24 cellular contexts compared by ENCODE assay signal in the genomic region with DNA sequence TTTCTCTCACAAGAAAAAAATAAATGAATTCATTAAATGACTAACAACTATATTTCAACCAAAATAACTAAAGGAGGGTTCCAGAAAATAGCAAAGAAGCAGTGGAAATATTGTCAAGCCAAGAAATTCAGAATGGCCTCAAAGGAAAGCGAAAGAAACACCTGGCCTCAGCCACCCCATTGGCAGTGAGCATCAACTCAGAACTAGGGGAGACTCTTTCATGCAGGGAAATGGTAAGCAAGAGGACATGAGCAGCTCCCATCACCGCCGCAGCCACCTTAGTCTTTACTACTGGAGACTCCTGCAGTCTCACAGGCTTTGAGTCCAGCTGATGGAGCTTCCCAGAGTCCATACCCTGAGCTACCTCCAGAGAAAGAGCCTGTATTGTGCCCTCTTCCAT.
DNase-seq lines count a peak whose midpoint lies in the region; ATAC-seq, FAIRE-seq and TF ChIP-seq lines count a peak whose summit lies in the region.
"Had no signal": no experiment of that assay in that cellular context is flagged by ENCODE, and none has a peak within 500 bp of the region (broad histone marks: within the 10 kb centered on the region; RNA-seq: fewer than 3 reads in every experiment).

No MANE protein-coding gene starts in this region.

- TF ChIP-seq POLR2A in adrenal gland (IDR thresholded peaks at IDR 0.05) (no peak), esophagus muscularis mucosa (IDR thresholded peaks at IDR 0.05; ENCODE audit: low read depth) (no peak)

- H2AK5ac ChIP-seq in neuronal stem cell (ENCODE audit: low read depth, low read length) = no peak overlapping the region

- H3K4ac ChIP-seq in neuronal stem cell (ENCODE audit: low read length) = no peak overlapping the region

- no peak overlapping the region for H3K9ac ChIP-seq in MM.1S (ENCODE audit: low read length)
- no peak overlapping the region for H3K9ac ChIP-seq in astrocyte (ENCODE audit: low read length)
- no peak overlapping the region for H3K9ac ChIP-seq in neuronal stem cell (ENCODE audit: low read depth, low read length, poor library complexity)
- H3K9ac ChIP-seq: BLaER1 had no signal

- H3K9me3 Mint-ChIP-seq in astrocyte (ENCODE audit: unreplicated experiment) = peaks cover 17% of the 10 kb centered on the region
- H3K9me3 Mint-ChIP-seq in stimulated activated effector memory CD8-positive, alpha-beta T cell treated with anti-CD3 and anti-CD28 coated beads, Interleukin-12 subunit alpha, Interleukin-12 subunit beta, amount 100 ng/mL, for 72 hours = peaks cover 27% of the 10 kb centered on the region

- no peak overlapping the region for H2AFZ ChIP-seq in MM.1S (ENCODE audit: low read length)
- H2AFZ ChIP-seq in astrocyte (ENCODE audit: low read depth, low read length) = no peak overlapping the region
- no peak overlapping the region for H2AFZ ChIP-seq in neuronal stem cell (ENCODE audit: low read length)

- no peak for TF ChIP-seq EP300 in esophagus muscularis mucosa (IDR thresholded peaks at IDR 0.05)

- no peak overlapping the region for H4K8ac ChIP-seq in neuronal stem cell (ENCODE audit: low read depth, low read length)

- H3K36me3 Mint-ChIP-seq in astrocyte (ENCODE audit: low read depth, unreplicated experiment) = peaks cover 5% of the 10 kb centered on the region
- H3K36me3 Mint-ChIP-seq in stimulated activated effector memory CD8-positive, alpha-beta T cell treated with anti-CD3 and anti-CD28 coated beads, Interleukin-12 subunit alpha, Interleukin-12 subunit beta, amount 100 ng/mL, for 72 hours = no peaks in the 10 kb centered on the region
- H3K36me3 Mint-ChIP-seq: CD14-positive monocyte; CD8-positive, alpha-beta T cell had no signal

- no peak overlapping the region for H4K91ac ChIP-seq in neuronal stem cell (ENCODE audit: low read depth, low read length, poor library complexity)

- ATAC-seq in upper lobe of right lung (peak; percentile 12), left colon (no peak)
- no peak for ATAC-seq in stimulated activated effector memory CD8-positive, alpha-beta T cell treated with anti-CD3 and anti-CD28 coated beads, Interleukin-12 subunit alpha, Interleukin-12 subunit beta, amount 100 ng/mL, for 72 hours
- ATAC-seq: CD8-positive, alpha-beta T cell had no signal

- H3K79me1 ChIP-seq in neuronal stem cell (ENCODE audit: low read depth, low read length) = no peaks in the 10 kb centered on the region

- H3K4me1 ChIP-seq in MM.1S (ENCODE audit: low read length) (peaks cover 9% of the 10 kb centered on the region), astrocyte (ENCODE audit: insufficient read depth, low read length) (no peaks in the 10 kb centered on the region), neuronal stem cell (ENCODE audit: control insufficient read depth in 2 of 2, insufficient read depth in 1 of 2, low read depth in 1 of 2, low read length in 2 of 2) (no peaks in the 10 kb centered on the region), upper lobe of right lung (no peaks in the 10 kb centered on the region), adrenal gland (replicated peaks in 1 of 2) (no peaks in the 10 kb centered on the region), esophagus muscularis mucosa (no peaks in the 10 kb centered on the region)
- H3K4me1 ChIP-seq: BE2C, Caco-2 had no signal

- no peak overlapping the region for H3K4me2 ChIP-seq in MM.1S (ENCODE audit: low read depth, low read length)
- H3K4me2 ChIP-seq in astrocyte (ENCODE audit: low read length) = no peak overlapping the region
- H3K4me2 ChIP-seq in neuronal stem cell (ENCODE audit: insufficient read depth, low read length, poor library complexity, severe bottlenecking) = no peak overlapping the region
- H3K4me2 ChIP-seq: BLaER1 had no signal

- no peaks in the 10 kb centered on the region for H4K20me1 ChIP-seq in MM.1S (ENCODE audit: insufficient read depth, low read length)
- no peaks in the 10 kb centered on the region for H4K20me1 ChIP-seq in astrocyte (ENCODE audit: insufficient read depth, low read length)
- H4K20me1 ChIP-seq: BLaER1 had no signal

- DNase-seq in MM.1S = peak; percentile 43
- no peak for DNase-seq in astrocyte (ENCODE audit: low read depth)
- no peak for DNase-seq in neuronal stem cell (ENCODE audit: low spot score)
- no peak for DNase-seq in upper lobe of right lung
- no peak for DNase-seq in stimulated activated effector memory CD8-positive, alpha-beta T cell treated with anti-CD3 and anti-CD28 coated beads, Interleukin-12 subunit alpha, Interleukin-12 subunit beta, amount 100 ng/mL, for 72 hours (ENCODE audit: low spot score in 2 of 2)
- no peak for DNase-seq in adrenal gland
- DNase-seq in left colon = no peak
- DNase-seq in esophagus muscularis mucosa (ENCODE audit: extremely low spot score) = no peak
- DNase-seq: 8988T; ACHN; BE2C; C1 segment of cervical spinal cord; Caco-2; Calu3; CD4-positive, alpha-beta T cell; CD8-positive, alpha-beta T cell; DMS79 treated with DMSO at 0.1 percent for 48 hours; GF-D8 had no signal

- peak overlapping the region; percentile 62 for H3K27ac Mint-ChIP-seq in astrocyte (ENCODE audit: unreplicated experiment)
- H3K27ac Mint-ChIP-seq in stimulated activated effector memory CD8-positive, alpha-beta T cell treated with anti-CD3 and anti-CD28 coated beads, Interleukin-12 subunit alpha, Interleukin-12 subunit beta, amount 100 ng/mL, for 72 hours = no peak overlapping the region
- H3K27ac Mint-ChIP-seq: CD4-positive, alpha-beta T cell; CD8-positive, alpha-beta T cell had no signal

- no peak overlapping the region for H3K4me3 Mint-ChIP-seq in astrocyte (ENCODE audit: unreplicated experiment)
- no peak overlapping the region for H3K4me3 Mint-ChIP-seq in stimulated activated effector memory CD8-positive, alpha-beta T cell treated with anti-CD3 and anti-CD28 coated beads, Interleukin-12 subunit alpha, Interleukin-12 subunit beta, amount 100 ng/mL, for 72 hours
- H3K4me3 Mint-ChIP-seq: CD14-positive monocyte; CD4-positive, alpha-beta T cell; CD8-positive, alpha-beta T cell had no signal

- no peaks in the 10 kb centered on the region for H3K36me3 ChIP-seq in MM.1S (replicated peaks; ENCODE audit: insufficient read depth, low read length)
- no peaks in the 10 kb centered on the region for H3K36me3 ChIP-seq in astrocyte (ENCODE audit: insufficient read depth, low read length)
- H3K36me3 ChIP-seq in neuronal stem cell (replicated peaks in 1 of 2; ENCODE audit: control insufficient read depth in 2 of 2, insufficient read depth in 2 of 2, low read length in 2 of 2) = no peaks in the 10 kb centered on the region
- H3K36me3 ChIP-seq in upper lobe of right lung = no peaks in the 10 kb centered on the region
- no peaks in the 10 kb centered on the region for H3K36me3 ChIP-seq in adrenal gland (replicated peaks in 1 of 2)
- H3K36me3 ChIP-seq in esophagus muscularis mucosa = no peaks in the 10 kb centered on the region
- H3K36me3 ChIP-seq: BE2C, BLaER1 had no signal

- peaks cover 7% of the 10 kb centered on the region for H3K4me1 Mint-ChIP-seq in astrocyte (ENCODE audit: low read depth, unreplicated experiment)
- H3K4me1 Mint-ChIP-seq in stimulated activated effector memory CD8-positive, alpha-beta T cell treated with anti-CD3 and anti-CD28 coated beads, Interleukin-12 subunit alpha, Interleukin-12 subunit beta, amount 100 ng/mL, for 72 hours = no peaks in the 10 kb centered on the region
- H3K4me1 Mint-ChIP-seq: CD14-positive monocyte had no signal

- no peak for FAIRE-seq in astrocyte (lab: Jason Lieb, UNC)
- FAIRE-seq: D721Med, G401.6, GM12891, GM19239 had no signal

- H3K23ac ChIP-seq in neuronal stem cell (ENCODE audit: low read depth, low read length, poor library complexity) = no peak overlapping the region

- no CpG with 5 or more reads among the region's 3 CpGs for WGBS in neuronal stem cell (ENCODE audit: extremely low coverage in 2 of 2, insufficient read length in 2 of 2, insufficient replicate concordance in 1 of 2), 2 donors
- 29 to 30% (median 30%) methylated on average over 3 of the region's 3 CpGs for WGBS in adrenal gland, 4 donors
- WGBS in esophagus muscularis mucosa = 70% methylated on average over 3 of the region's 3 CpGs

- no peak overlapping the region for H2BK15ac ChIP-seq in neuronal stem cell (ENCODE audit: low read length)

- H3K27me3 ChIP-seq in MM.1S (replicated peaks; ENCODE audit: insufficient read depth, low read length) (no peaks in the 10 kb centered on the region), astrocyte (ENCODE audit: insufficient read depth, low read length) (no peaks in the 10 kb centered on the region), neuronal stem cell (ENCODE audit: control insufficient read depth in 3 of 3, insufficient read depth in 3 of 3, low read depth in 1 of 3, low read length in 3 of 3) (no peaks in the 10 kb centered on the region), upper lobe of right lung (no peaks in the 10 kb centered on the region), adrenal gland (no peaks in the 10 kb centered on the region), esophagus muscularis mucosa (no peaks in the 10 kb centered on the region)
- H3K27me3 ChIP-seq: BE2C, BLaER1 had no signal

- H3K9me2 ChIP-seq in MM.1S (replicated peaks; ENCODE audit: insufficient read depth, low read length) = no peaks in the 10 kb centered on the region

- H3K27me3 Mint-ChIP-seq in astrocyte (ENCODE audit: low read depth, unreplicated experiment) = no peaks in the 10 kb centered on the region
- H3K27me3 Mint-ChIP-seq: CD4-positive, alpha-beta T cell had no signal

- H3K9me3 ChIP-seq in MM.1S (replicated peaks; ENCODE audit: insufficient read depth, low read length) (no peaks in the 10 kb centered on the region), astrocyte (ENCODE audit: insufficient read depth, low read depth, low read length) (peaks cover 7% of the 10 kb centered on the region), neuronal stem cell (replicated peaks in 1 of 2; ENCODE audit: control insufficient read depth in 2 of 2, insufficient read depth in 1 of 2, low read depth in 1 of 2, low read length in 2 of 2) (peaks cover 10 to 11% of the 10 kb centered on the region in 2 donors), upper lobe of right lung (no peaks in the 10 kb centered on the region), adrenal gland (replicated peaks in 1 of 3) (no peaks in the 10 kb centered on the region), esophagus muscularis mucosa (peaks cover 0 to 20% (median 8%) of the 10 kb centered on the region in 4 donors)
- H3K9me3 ChIP-seq: BE2C, Caco-2 had no signal

- no peaks in the 10 kb centered on the region for H3K79me2 ChIP-seq in MM.1S (ENCODE audit: low read length)
- no peaks in the 10 kb centered on the region for H3K79me2 ChIP-seq in astrocyte (ENCODE audit: insufficient read depth, low read length)

- intact Hi-C loops in upper lobe of right lung (cut with DNase I) (no loop called here), adrenal gland (cut with DNase I) (no loop called here), left colon (cut with DNase I, micrococcal nuclease) (no loop called here), esophagus muscularis mucosa (cut with DNase I) (no loop called here)

- H2BK5ac ChIP-seq in neuronal stem cell (ENCODE audit: low read length) = no peak overlapping the region

- no peak overlapping the region for H3K14ac ChIP-seq in neuronal stem cell (ENCODE audit: low read length)

- H3K27ac ChIP-seq in MM.1S (ENCODE audit: low read length) (no peak overlapping the region; the same call in 1 of the 2 replicates), astrocyte (ENCODE audit: low read depth, low read length) (no peak overlapping the region), neuronal stem cell (replicated peaks; ENCODE audit: low read length) (no peak overlapping the region), upper lobe of right lung (no peak overlapping the region), adrenal gland (no peak overlapping the region), esophagus muscularis mucosa (replicated peaks in 1 of 4) (no peak overlapping the region)
- H3K27ac ChIP-seq: BLaER1 had no signal

- no peaks in the 10 kb centered on the region for H3F3A ChIP-seq in MM.1S (ENCODE audit: insufficient read depth, low read length)

- TF ChIP-seq CTCF in MM.1S (IDR thresholded peaks at IDR 0.05; ENCODE audit: low read length) = no peak
- no peak for TF ChIP-seq CTCF in astrocyte (IDR thresholded peaks at IDR 0.05; ENCODE audit: insufficient read depth, low read depth, low read length)
- no peak for TF ChIP-seq CTCF in upper lobe of right lung (IDR thresholded peaks at IDR 0.05)
- TF ChIP-seq CTCF in adrenal gland (IDR thresholded peaks at IDR 0.05) = no peak
- no peak for TF ChIP-seq CTCF in esophagus muscularis mucosa (IDR thresholded peaks at IDR 0.05)

- H3K4me3 ChIP-seq in MM.1S (ENCODE audit: low read length) = no peak overlapping the region
- no peak overlapping the region for H3K4me3 ChIP-seq in astrocyte (ENCODE audit: insufficient read depth, low read depth, low read length)
- no peak overlapping the region for H3K4me3 ChIP-seq in neuronal stem cell (ENCODE audit: low read length in 2 of 2)
- no peak overlapping the region for H3K4me3 ChIP-seq in upper lobe of right lung
- H3K4me3 ChIP-seq in adrenal gland = no peak overlapping the region
- H3K4me3 ChIP-seq in esophagus muscularis mucosa = no peak overlapping the region
- H3K4me3 ChIP-seq: BLaER1 had no signal

- H2BK120ac ChIP-seq in neuronal stem cell (ENCODE audit: low read depth, low read length) = no peak overlapping the region

- no peak overlapping the region for H2BK12ac ChIP-seq in neuronal stem cell (ENCODE audit: low read length)

- peak overlapping the region; percentile 62 for H3K18ac ChIP-seq in neuronal stem cell (ENCODE audit: low read length)
